Comparison of ENCODE assay signal across 11 cellular contexts in genomic region chr6:45737331-45738056, GRCh38.
A peak's percentile ranks its signal among the peaks of the same experiment; 100 is the strongest.
DNase-seq lines count a peak whose midpoint lies in the region; ATAC-seq and TF ChIP-seq lines count a peak whose summit lies in the region.
"Had no signal": no experiment of that assay in that cellular context is flagged by ENCODE, and none has a peak within 500 bp of the region (broad histone marks: within the 10 kb centered on the region; RNA-seq: fewer than 3 reads in every experiment).

No MANE protein-coding gene starts in this region.

- in situ Hi-C loops in gastrocnemius medialis (cut with MboI; ENCODE audit: low sequenced_read_pairs in 4 of 4) = no loop called here

- H3K36me3 ChIP-seq in CD4-positive, alpha-beta memory T cell (ENCODE audit: insufficient read depth, low read length) = no peaks in the 10 kb centered on the region
- H3K36me3 ChIP-seq in gastrocnemius medialis = no peaks in the 10 kb centered on the region

- peak overlapping the region; percentile 39 to 81 (median 70) for H3K4me3 Mint-ChIP-seq in CD4-positive, alpha-beta memory T cell
- H3K4me3 Mint-ChIP-seq in T-cell = peak overlapping the region; percentile 40 to 52 (median 44)
- peak overlapping the region in 1 of 10 donors; percentile 51 for H3K4me3 Mint-ChIP-seq in naive thymus-derived CD8-positive, alpha-beta T cell

- DNase-seq in CD4-positive, alpha-beta memory T cell = no peak
- DNase-seq in T-cell = no peak
- DNase-seq in naive thymus-derived CD8-positive, alpha-beta T cell = no peak
- no peak for DNase-seq in gastrocnemius medialis
- DNase-seq in NCI-H446 (lab: John Stamatoyannopoulos, UW) = no peak
- DNase-seq in NCI-H69 (lab: John Stamatoyannopoulos, UW) = no peak
- DNase-seq: cerebellar nuclear complex; stimulated activated naive CD4-positive, alpha-beta T cell had no signal

- H3K36me3 Mint-ChIP-seq in CD4-positive, alpha-beta memory T cell = no peaks in the 10 kb centered on the region
- no peaks in the 10 kb centered on the region for H3K36me3 Mint-ChIP-seq in T-cell
- H3K36me3 Mint-ChIP-seq in naive thymus-derived CD8-positive, alpha-beta T cell = no peaks in the 10 kb centered on the region

- H3K9me3 Mint-ChIP-seq in CD4-positive, alpha-beta memory T cell = no peaks in the 10 kb centered on the region
- H3K9me3 Mint-ChIP-seq in T-cell = no peaks in the 10 kb centered on the region
- no peaks in the 10 kb centered on the region for H3K9me3 Mint-ChIP-seq in naive thymus-derived CD8-positive, alpha-beta T cell

- intact Hi-C loops in CD4-positive, alpha-beta memory T cell (cut with micrococcal nuclease) = no loop called here
- intact Hi-C loops in gastrocnemius medialis (cut with DNase I; ENCODE audit: low total_unique reads) = no loop called here

- ATAC-seq in GM19035 (IDR thresholded peaks at IDR 0.05; ENCODE audit: unreplicated experiment) (peak; percentile 68), HG02870 (IDR thresholded peaks at IDR 0.05; ENCODE audit: unreplicated experiment) (peak; percentile 79), T-cell (replicated peaks in 1 of 4) (no peak), gastrocnemius medialis (no peak)
- no peak for ATAC-seq in naive thymus-derived CD8-positive, alpha-beta T cell

- POLR2A ChIA-PET in CD4-positive, alpha-beta memory T cell (lab: Charles Lee; ENCODE audit: partially characterized antibody) = no interaction called here
- POLR2A ChIA-PET in T-cell (lab: Charles Lee) = interaction anchor here in 1 of 2 donors (0.6 kb wide), 1 partner anchor 100 kb away, joined by 3 read pairs; no protein-coding TSS in a partner anchor
- POLR2A ChIA-PET in naive thymus-derived CD8-positive, alpha-beta T cell (lab: Charles Lee) = no interaction called here

- H3K9me3 ChIP-seq in CD4-positive, alpha-beta memory T cell (ENCODE audit: control insufficient read depth in 1 of 2, low read length in 2 of 2) = no peaks in the 10 kb centered on the region
- H3K9me3 ChIP-seq in gastrocnemius medialis = no peaks in the 10 kb centered on the region

- peaks cover 1 to 11% of the 10 kb centered on the region in 2 donors for H3K27me3 Mint-ChIP-seq in CD4-positive, alpha-beta memory T cell
- H3K27me3 Mint-ChIP-seq in T-cell = peaks cover 0 to 4% of the 10 kb centered on the region in 2 donors
- peaks cover 5 to 26% (median 8%) of the 10 kb centered on the region in 5 donors for H3K27me3 Mint-ChIP-seq in naive thymus-derived CD8-positive, alpha-beta T cell

- peak overlapping the region in 3 of 7 donors; percentile 2 to 72 (median 44) for H3K27ac Mint-ChIP-seq in CD4-positive, alpha-beta memory T cell
- no peak overlapping the region for H3K27ac Mint-ChIP-seq in T-cell
- no peak overlapping the region for H3K27ac Mint-ChIP-seq in naive thymus-derived CD8-positive, alpha-beta T cell
- H3K27ac Mint-ChIP-seq: progenitor cell of endocrine pancreas had no signal

- TF ChIP-seq POLR2A in gastrocnemius medialis (IDR thresholded peaks at IDR 0.05) = no peak

- no peak overlapping the region for H3K27ac ChIP-seq in CD4-positive, alpha-beta memory T cell (ENCODE audit: low read depth, low read length)
- H3K27ac ChIP-seq in gastrocnemius medialis = no peak overlapping the region

- TF ChIP-seq CTCF in gastrocnemius medialis (IDR thresholded peaks at IDR 0.05 in 4 of 5, conservative IDR thresholded peaks at IDR 0.05 in 1 of 5) = no peak

- H3K4me3 ChIP-seq in CD4-positive, alpha-beta memory T cell (ENCODE audit: low read length in 2 of 2) = peak overlapping the region in 1 of 2 donors; percentile 18
- H3K4me3 ChIP-seq in gastrocnemius medialis = no peak overlapping the region

- peaks cover 11 to 22% (median 12%) of the 10 kb centered on the region in 4 donors for H3K4me1 Mint-ChIP-seq in CD4-positive, alpha-beta memory T cell
- peaks cover 18 to 25% (median 21%) of the 10 kb centered on the region in 3 donors for H3K4me1 Mint-ChIP-seq in T-cell
- peaks cover 2 to 19% (median 11%) of the 10 kb centered on the region in 4 donors for H3K4me1 Mint-ChIP-seq in naive thymus-derived CD8-positive, alpha-beta T cell

- H3K4me1 ChIP-seq in CD4-positive, alpha-beta memory T cell (ENCODE audit: insufficient read depth, low read length) = peaks cover 9% of the 10 kb centered on the region
- peaks cover 5 to 10% of the 10 kb centered on the region in 2 donors for H3K4me1 ChIP-seq in gastrocnemius medialis

- no peaks in the 10 kb centered on the region for H3K27me3 ChIP-seq in CD4-positive, alpha-beta memory T cell (ENCODE audit: insufficient read depth, low read length)
- H3K27me3 ChIP-seq in gastrocnemius medialis = no peaks in the 10 kb centered on the region

- CTCF ChIA-PET in CD4-positive, alpha-beta memory T cell (lab: Charles Lee; ENCODE audit: partially characterized antibody) = no interaction called here
- CTCF ChIA-PET in T-cell (lab: Charles Lee) = interaction anchor here in 1 of 2 donors (0.5 kb wide), 1 partner anchor 333 kb away, joined by 4 read pairs; no protein-coding TSS in a partner anchor

Comparison
In these comparisons a context has a peak if more than half of its experiments do, and no peak if none do; other contexts are left out.
1. ATAC-seq: peak in GM19035 (single experiment) and HG02870 (single experiment); none in T-cell (0 of 4), naive thymus-derived CD8-positive, alpha-beta T cell (0 of 2) and gastrocnemius medialis (0 of 2).